8 cellular contexts compared by ENCODE assay signal in genomic region chr7:102671311-102671959, GRCh38. TPM values are rescaled to one million over a fixed set of nuclear protein-coding genes. Genes with fewer than 3 reads are reported as not detected.
A peak's percentile ranks its signal among the peaks of the same experiment; 100 is the strongest.
DNase-seq lines count a peak whose midpoint lies in the region; ATAC-seq and TF ChIP-seq lines count a peak whose summit lies in the region.
"Not testable (repeated sequence)": the region's sequence is repeated elsewhere in the genome, so short reads cannot be mapped to it uniquely, and the experiment has no call there.

TSS of gene POLR2J2 (minus strand) at chr7:102671663. CDS start at chr7:102671601, 62 bp downstream.

- H3K36me3 ChIP-seq in esophagus muscularis mucosa; testis (ENCODE audit: low read depth, missing control alignments): not testable (repeated sequence)

- H3K4me1 ChIP-seq in esophagus muscularis mucosa; mononuclear cell (ENCODE audit: insufficient read depth, low read length); testis: not testable (repeated sequence)

- H3K27me3 Mint-ChIP-seq in activated T-cell treated with anti-CD3 and anti-CD28 coated beads, Interleukin-2, amount 50 U/mL, for 72 hours (ENCODE audit: low read depth): not testable (repeated sequence)

- WGBS in esophagus muscularis mucosa: no CpG with 5 or more reads among the region's 56 CpGs
- WGBS in testis, 2 donors: 0% methylated on average over 5 of the region's 56 CpGs; no CpG with 5 or more reads in 1 of the 2 donors

- H3K27me3 ChIP-seq in esophagus muscularis mucosa; mononuclear cell (ENCODE audit: insufficient read depth, low read length); testis: not testable (repeated sequence)

- H3K4me3 Mint-ChIP-seq in activated T-cell treated with anti-CD3 and anti-CD28 coated beads, Interleukin-2, amount 50 U/mL, for 72 hours: peak within 1 kb of the TSS in 1 of 2 donors; percentile 66

- not testable (repeated sequence) for H3K4me1 Mint-ChIP-seq in activated T-cell treated with anti-CD3 and anti-CD28 coated beads, Interleukin-2, amount 50 U/mL, for 72 hours (ENCODE audit: low read depth)

- not testable (repeated sequence) for H3K9me3 ChIP-seq in esophagus muscularis mucosa; mononuclear cell (ENCODE audit: low read depth, low read length); testis

- H3K36me3 Mint-ChIP-seq in activated T-cell treated with anti-CD3 and anti-CD28 coated beads, Interleukin-2, amount 50 U/mL, for 72 hours (ENCODE audit: insufficient read depth in 2 of 2): not testable (repeated sequence)

- intact Hi-C loops in esophagus muscularis mucosa (cut with DNase I); testis (cut with DNase I; ENCODE audit: low total_unique reads): not testable (repeated sequence)

- not testable (repeated sequence) for TF ChIP-seq CTCF in esophagus muscularis mucosa (IDR thresholded peaks at IDR 0.05); testis (IDR thresholded peaks at IDR 0.05)

- H3K27ac ChIP-seq in esophagus muscularis mucosa (replicated peaks in 1 of 4): peak within 1 kb of the TSS in 3 of 4 donors; percentile 52 to 64 (median 54)
- not testable (repeated sequence) for H3K27ac ChIP-seq in testis

- not testable (repeated sequence) for TF ChIP-seq POLR2A in esophagus muscularis mucosa (IDR thresholded peaks at IDR 0.05; ENCODE audit: low read depth); testis (IDR thresholded peaks at IDR 0.05)

- not testable (repeated sequence) for TF ChIP-seq EP300 in esophagus muscularis mucosa (IDR thresholded peaks at IDR 0.05)

- peak; percentile 85 for DNase-seq in ELR (ENCODE audit: low read depth)
- DNase-seq in LoVo (ENCODE audit: low spot score): peak; percentile 54
- peak in 1 of 2 donors; percentile 80 for DNase-seq in activated T-cell treated with anti-CD3 and anti-CD28 coated beads, Interleukin-2, amount 50 U/mL, for 72 hours
- DNase-seq in esophagus muscularis mucosa (ENCODE audit: extremely low spot score): not testable (repeated sequence)
- peak; percentile 77 for DNase-seq in testis

- not testable (repeated sequence) for H3K27ac Mint-ChIP-seq in activated T-cell treated with anti-CD3 and anti-CD28 coated beads, Interleukin-2, amount 50 U/mL, for 72 hours

- H3K4me3 ChIP-seq in esophagus muscularis mucosa: peak within 1 kb of the TSS; percentile 46 to 60 (median 49)
- peak within 1 kb of the TSS; percentile 52 for H3K4me3 ChIP-seq in mononuclear cell (ENCODE audit: low read length)
- H3K4me3 ChIP-seq in testis: peak within 1 kb of the TSS in 1 of 2 donors; percentile 47

- not testable (repeated sequence) for H3K9me3 Mint-ChIP-seq in activated T-cell treated with anti-CD3 and anti-CD28 coated beads, Interleukin-2, amount 50 U/mL, for 72 hours

- ATAC-seq in GM19452 (IDR thresholded peaks at IDR 0.05; ENCODE audit: unreplicated experiment) (peak; percentile 71), HG02970 (IDR thresholded peaks at IDR 0.05; ENCODE audit: low FRiP score, unreplicated experiment) (peak; percentile 56)
- peak; percentile 63 to 73 for ATAC-seq in activated T-cell treated with anti-CD3 and anti-CD28 coated beads, Interleukin-2, amount 50 U/mL, for 72 hours (replicated peaks in 1 of 2)

RNA-seq across cellular contexts. Expression of gene POLR2J2, which starts in this region (rescaled TPM):
- 10 to 100 TPM; 11.4 to 23.4 TPM for total RNA-seq in activated T-cell treated with anti-CD3 and anti-CD28 coated beads, Interleukin-2, amount 50 U/mL, for 72 hours
- total RNA-seq in esophagus muscularis mucosa: 1 to 10 TPM in 3 of 4 donors, under 1 TPM in 1; 0.45 to 3.7 (median 1.9) TPM
- 7.9 TPM for total RNA-seq in mononuclear cell
- total RNA-seq in testis: 10 to 100 TPM in 1 of 2 donors, 1 to 10 TPM in 1; 7.6 to 10.2 TPM
- polyA plus RNA-seq in testis (ENCODE audit: insufficient read depth, low read depth, low replicate concordance): 1.4 TPM
